Comparison of ENCODE assay signal across 24 cellular contexts in genomic region chr12:18578191-18578590, GRCh38.
DNase-seq lines count a peak whose midpoint lies in the region; ATAC-seq, FAIRE-seq and TF ChIP-seq lines count a peak whose summit lies in the region.
"Had no signal": no experiment of that assay in that cellular context is flagged by ENCODE, and none has a peak within 500 bp of the region (broad histone marks: within the 10 kb centered on the region; RNA-seq: fewer than 3 reads in every experiment).

No MANE protein-coding gene starts in this region.

- H3K4me2 ChIP-seq in HepG2 (ENCODE audit: low read depth, low read length) = no peak overlapping the region

- DNase-seq in HepG2 (ENCODE audit: low spot score) (no peak), right lobe of liver (no peak), adipocyte (ENCODE audit: low read depth) (peak; percentile 24), fibroblast of mammary gland (ENCODE audit: low read depth) (peak; percentile 83), upper lobe of left lung (no peak), HK-2 (ENCODE audit: unreplicated experiment) (no peak), left colon (no peak)
- DNase-seq: 8988T; activated CD4-positive, alpha-beta memory T cell treated with anti-CD3 and anti-CD28 coated beads, Interleukin-2, amount 10 ng/mL, durations not matched to agents 7 days and 5 days; activated CD4-positive, CD25-positive, alpha-beta regulatory T cell; activated T-cell treated with anti-CD3 and anti-CD28 coated beads, Interleukin-2, amount 50 U/mL, for 24 hours; adrenal gland; Caco-2; DND-41; dorsolateral prefrontal cortex; naive thymus-derived CD4-positive, alpha-beta T cell; NCI-H146; NCI-H524 treated with DMSO at 0.1 percent for 48 hours; occipital lobe; retina; stimulated activated naive CD8-positive, alpha-beta T cell treated with anti-CD3 and anti-CD28 coated beads, Interleukin-15, amount 100 ng/mL, for 72 hours; T1000; transverse colon had no signal

- WGBS in HepG2 (ENCODE audit: low lambda C conversion rate) = 0% methylated on average over 1 of the region's 1 CpG
- WGBS in right lobe of liver (ENCODE audit: insufficient coverage, low coverage, low lambda C conversion rate, missing lambda C conversion rate) = 70% methylated on average over 1 of the region's 1 CpG
- WGBS in upper lobe of left lung, 2 donors = 84 to 86% methylated on average over 1 of the region's 1 CpG

- no peaks in the 10 kb centered on the region for H3K79me2 ChIP-seq in HepG2 (ENCODE audit: insufficient read depth, low read length)

- no peaks in the 10 kb centered on the region for H3K27me3 ChIP-seq in HepG2 (ENCODE audit: control insufficient read depth in 1 of 2, insufficient read depth in 2 of 2, low read length in 2 of 2)
- H3K27me3 ChIP-seq in right lobe of liver = no peaks in the 10 kb centered on the region
- H3K27me3 ChIP-seq in adipocyte (replicated peaks; ENCODE audit: control insufficient read depth, insufficient read depth, low read length) = no peaks in the 10 kb centered on the region
- H3K27me3 ChIP-seq in upper lobe of left lung = no peaks in the 10 kb centered on the region
- H3K27me3 ChIP-seq: adrenal gland, transverse colon had no signal

- POLR2A ChIA-PET in HepG2 (lab: Yijun Ruan, JAX) = no interaction called here

- no peak for ATAC-seq in HepG2
- ATAC-seq in right lobe of liver = no peak
- ATAC-seq in upper lobe of left lung (ENCODE audit: low FRiP score in 2 of 2) = no peak
- ATAC-seq in HG03175 (IDR thresholded peaks at IDR 0.05; ENCODE audit: unreplicated experiment) = no peak
- no peak for ATAC-seq in left colon
- ATAC-seq: naive thymus-derived CD4-positive, alpha-beta T cell; stimulated activated naive CD8-positive, alpha-beta T cell treated with anti-CD3 and anti-CD28 coated beads, Interleukin-15, amount 100 ng/mL, for 72 hours had no signal

- H3K27ac ChIP-seq in HepG2 (ENCODE audit: extremely low read length, insufficient read depth, low read length) (no peak overlapping the region), right lobe of liver (no peak overlapping the region), upper lobe of left lung (no peak overlapping the region)
- H3K27ac ChIP-seq: adrenal gland, dorsolateral prefrontal cortex, transverse colon had no signal

- intact Hi-C loops in HepG2 (cut with micrococcal nuclease; ENCODE audit: unreplicated experiment) (no loop called here), right lobe of liver (cut with DNase I) (no loop called here), left colon (cut with DNase I, micrococcal nuclease) (no loop called here)

- peaks cover 3% of the 10 kb centered on the region; the same call in 1 of the 2 replicates for H3K9me3 ChIP-seq in HepG2 (ENCODE audit: low read length)
- no peaks in the 10 kb centered on the region for H3K9me3 ChIP-seq in right lobe of liver
- H3K9me3 ChIP-seq in adipocyte (ENCODE audit: control insufficient read depth, low read length) = peaks cover under 1% of the 10 kb centered on the region
- peaks cover 0 to 3% (median under 1%) of the 10 kb centered on the region in 4 donors for H3K9me3 ChIP-seq in upper lobe of left lung
- H3K9me3 ChIP-seq: adrenal gland, Caco-2, transverse colon had no signal

- FAIRE-seq in HepG2 (lab: Jason Lieb, UNC) = no peak

- H3K4me3 ChIP-seq in HepG2 (replicated peaks in 1 of 3; ENCODE audit: insufficient read depth in 1 of 3, low read depth in 2 of 3, low read length in 3 of 3) = no peak overlapping the region
- H3K4me3 ChIP-seq in right lobe of liver = no peak overlapping the region
- H3K4me3 ChIP-seq in adipocyte (ENCODE audit: low read length) = no peak overlapping the region
- no peak overlapping the region for H3K4me3 ChIP-seq in fibroblast of mammary gland (ENCODE audit: control insufficient read depth, low read depth, low read length)
- no peak overlapping the region for H3K4me3 ChIP-seq in upper lobe of left lung
- H3K4me3 ChIP-seq: adrenal gland, dorsolateral prefrontal cortex, transverse colon had no signal

- no peaks in the 10 kb centered on the region for H3K4me1 ChIP-seq in HepG2 (ENCODE audit: insufficient read depth, low read length)
- no peaks in the 10 kb centered on the region for H3K4me1 ChIP-seq in right lobe of liver
- peaks cover 8% of the 10 kb centered on the region for H3K4me1 ChIP-seq in adipocyte (ENCODE audit: control insufficient read depth, insufficient read depth, low read length)
- no peaks in the 10 kb centered on the region for H3K4me1 ChIP-seq in upper lobe of left lung
- H3K4me1 ChIP-seq: adrenal gland, Caco-2, transverse colon had no signal

- H2AFZ ChIP-seq in HepG2 (ENCODE audit: low read length) = no peak overlapping the region

- TF ChIP-seq POLR2A in HepG2 (IDR thresholded peaks at IDR 0.05; ENCODE audit: insufficient read depth in 1 of 2, low read depth in 2 of 2, low read length in 2 of 2) (no peak), right lobe of liver (IDR thresholded peaks at IDR 0.05) (no peak), upper lobe of left lung (IDR thresholded peaks at IDR 0.05) (no peak)

- in situ Hi-C loops in HepG2 (cut with HindIII; ENCODE audit: extremely low pct_ligation_motif_present, low pct_unique_long_range_greater_than_20kb) = no loop called here

- H3K36me3 ChIP-seq in HepG2 (replicated peaks in 1 of 2; ENCODE audit: control insufficient read depth in 1 of 2, insufficient read depth in 2 of 2, low read length in 2 of 2) (no peaks in the 10 kb centered on the region), right lobe of liver (no peaks in the 10 kb centered on the region), adipocyte (ENCODE audit: control insufficient read depth, insufficient read depth, low read length, severe bottlenecking) (no peaks in the 10 kb centered on the region), upper lobe of left lung (no peaks in the 10 kb centered on the region)
- H3K36me3 ChIP-seq: adrenal gland, transverse colon had no signal

- TF ChIP-seq EP300 in HepG2 (IDR thresholded peaks at IDR 0.05; ENCODE audit: low read depth in 2 of 2, low read length in 2 of 2) = no peak
- no peak for TF ChIP-seq EP300 in HepG2 (CRISPR knock-in tag; IDR thresholded peaks at IDR 0.05; ENCODE audit: borderline replicate concordance)
- no peak for TF ChIP-seq EP300 in upper lobe of left lung (IDR thresholded peaks at IDR 0.05)

- H3K9ac ChIP-seq in HepG2 (ENCODE audit: insufficient read depth, low read depth, low read length) (no peak overlapping the region), adipocyte (ENCODE audit: low read length) (no peak overlapping the region)

- TF ChIP-seq CTCF in HepG2 (CRISPR knock-in tag; IDR thresholded peaks at IDR 0.05) (no peak), right lobe of liver (IDR thresholded peaks at IDR 0.05) (no peak), fibroblast of mammary gland (conservative IDR thresholded peaks at IDR 0.05; ENCODE audit: control insufficient read depth, insufficient read depth, low read depth, low read length) (no peak), upper lobe of left lung (IDR thresholded peaks at IDR 0.05) (no peak)

- TF ChIP-seq RAD21 in HepG2 (CRISPR knock-in tag; IDR thresholded peaks at IDR 0.05) = no peak

- no TSS peak for BruUV-seq in HepG2 (replicated peaks; lab: Mats Ljungman, UMichigan)

- no peaks in the 10 kb centered on the region for H4K20me1 ChIP-seq in HepG2 (ENCODE audit: insufficient read depth, low read length)

- CTCF ChIA-PET in HepG2 (lab: Yijun Ruan, JAX; ENCODE audit: low intra/inter-chr PET ratio, low total read pairs) = no interaction called here

TF ChIP-seq in HepG2, 621 proteins besides CTCF, POLR2A, EP300 and RAD21 (continues in another document):
- TF ChIP-seq TOE1 (CRISPR knock-in tag; IDR thresholded peaks at IDR 0.05) (no peak), ATF7 (IDR thresholded peaks at IDR 0.05) (peak; percentile 81), ATF7 (CRISPR knock-in tag; IDR thresholded peaks at IDR 0.05) (no peak), NFE2 (CRISPR knock-in tag; IDR thresholded peaks at IDR 0.05) (no peak), ARHGAP35 (CRISPR knock-in tag; IDR thresholded peaks at IDR 0.05; ENCODE audit: borderline replicate concordance) (no peak), NFRKB (IDR thresholded peaks at IDR 0.05) (no peak), CREB1 (IDR thresholded peaks at IDR 0.05) (0 out of 2 replicates have a peak, but pooled peaks have one; percentile 18), CREB1 (CRISPR knock-in tag; IDR thresholded peaks at IDR 0.05) (no peak)
- TF ChIP-seq, protein P1, sequence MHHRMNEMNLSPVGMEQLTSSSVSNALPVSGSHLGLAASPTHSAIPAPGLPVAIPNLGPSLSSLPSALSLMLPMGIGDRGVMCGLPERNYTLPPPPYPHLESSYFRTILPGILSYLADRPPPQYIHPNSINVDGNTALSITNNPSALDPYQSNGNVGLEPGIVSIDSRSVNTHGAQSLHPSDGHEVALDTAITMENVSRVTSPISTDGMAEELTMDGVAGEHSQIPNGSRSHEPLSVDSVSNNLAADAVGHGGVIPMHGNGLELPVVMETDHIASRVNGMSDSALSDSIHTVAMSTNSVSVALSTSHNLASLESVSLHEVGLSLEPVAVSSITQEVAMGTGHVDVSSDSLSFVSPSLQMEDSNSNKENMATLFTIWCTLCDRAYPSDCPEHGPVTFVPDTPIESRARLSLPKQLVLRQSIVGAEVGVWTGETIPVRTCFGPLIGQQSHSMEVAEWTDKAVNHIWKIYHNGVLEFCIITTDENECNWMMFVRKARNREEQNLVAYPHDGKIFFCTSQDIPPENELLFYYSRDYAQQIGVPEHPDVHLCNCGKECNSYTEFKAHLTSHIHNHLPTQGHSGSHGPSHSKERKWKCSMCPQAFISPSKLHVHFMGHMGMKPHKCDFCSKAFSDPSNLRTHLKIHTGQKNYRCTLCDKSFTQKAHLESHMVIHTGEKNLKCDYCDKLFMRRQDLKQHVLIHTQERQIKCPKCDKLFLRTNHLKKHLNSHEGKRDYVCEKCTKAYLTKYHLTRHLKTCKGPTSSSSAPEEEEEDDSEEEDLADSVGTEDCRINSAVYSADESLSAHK (CRISPR knock-in tag; IDR thresholded peaks at IDR 0.05; ENCODE audit: borderline replicate concordance) = no peak
- TF ChIP-seq, protein P2, sequence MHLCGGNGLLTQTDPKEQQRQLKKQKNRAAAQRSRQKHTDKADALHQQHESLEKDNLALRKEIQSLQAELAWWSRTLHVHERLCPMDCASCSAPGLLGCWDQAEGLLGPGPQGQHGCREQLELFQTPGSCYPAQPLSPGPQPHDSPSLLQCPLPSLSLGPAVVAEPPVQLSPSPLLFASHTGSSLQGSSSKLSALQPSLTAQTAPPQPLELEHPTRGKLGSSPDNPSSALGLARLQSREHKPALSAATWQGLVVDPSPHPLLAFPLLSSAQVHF (CRISPR knock-in tag; IDR thresholded peaks at IDR 0.05) = no peak

Comparison
In these comparisons a context has a peak if more than half of its experiments do, and no peak if none do; other contexts are left out.
1. DNase-seq: peak in adipocyte (single experiment) and fibroblast of mammary gland (single experiment); none in HepG2 (single experiment), right lobe of liver (0 of 3), upper lobe of left lung (0 of 2), HK-2 (single experiment) and left colon (0 of 2).